In the genomic region with DNA sequence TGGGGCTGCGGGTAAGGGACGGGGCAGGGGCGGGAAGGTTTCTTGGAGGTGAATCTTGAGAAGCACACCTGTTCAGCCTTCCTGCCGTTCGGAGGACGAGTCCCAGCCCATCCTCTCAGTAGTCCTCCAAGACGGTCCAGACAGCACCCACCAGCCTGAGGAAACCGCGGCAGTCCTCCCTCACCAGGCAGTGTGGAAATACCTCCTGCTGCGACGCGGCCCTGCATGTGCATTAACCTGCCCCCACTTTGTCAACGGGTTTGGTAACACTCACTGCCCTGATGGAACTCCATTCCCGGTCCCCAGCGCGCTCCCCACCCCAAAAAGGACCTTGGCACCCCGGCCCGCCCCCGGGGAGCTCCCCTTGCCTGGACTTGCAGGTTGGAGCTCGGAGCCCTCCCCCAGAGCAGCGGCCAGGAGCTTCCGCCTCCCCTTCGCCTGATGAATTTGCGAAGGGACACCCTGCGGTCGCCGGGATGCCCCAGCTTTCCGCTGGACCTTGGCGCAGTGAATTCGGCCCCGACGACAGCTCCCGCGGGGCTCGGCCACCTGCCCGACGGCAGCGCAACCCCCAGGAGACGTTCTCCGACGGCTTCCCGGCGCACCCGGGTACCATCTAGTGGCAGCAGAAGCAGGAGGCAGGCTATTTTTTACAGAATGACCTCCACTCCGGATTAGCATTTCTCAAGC, we compare ENCODE assay signal across 8 cellular contexts. TPM values are rescaled to one million over a fixed set of nuclear protein-coding genes. Genes with fewer than 3 reads are reported as not detected.
DNase-seq lines count a peak whose midpoint lies in the region; ATAC-seq lines count a peak whose summit lies in the region.

No MANE protein-coding gene starts in this region.

- H3K4me1 ChIP-seq in iPS DF 6.9 (ENCODE audit: control insufficient read depth, insufficient read depth, low read length): 0 out of 2 replicates have a peak, but pooled peaks cover 2% of the 10 kb centered on the region

- no peak overlapping the region; the same call in 1 of the 2 replicates for H3K4me3 ChIP-seq in iPS DF 6.9 (ENCODE audit: low read length)

- no CpG with 5 or more reads among the region's 45 CpGs for WGBS in iPS DF 6.9 (ENCODE audit: insufficient coverage, insufficient read length)

- no peaks in the 10 kb centered on the region for H3K9me3 ChIP-seq in iPS DF 6.9 (ENCODE audit: control insufficient read depth, insufficient read depth, low read length)

- DNase-seq in C1 segment of cervical spinal cord (lab: John Stamatoyannopoulos, UW): peak in 9 of 14 donors; percentile 3 to 51 (median 23)
- peak; percentile 17 for DNase-seq in SK-N-DZ (ENCODE audit: low spot score)
- DNase-seq in activated naive CD8-positive, alpha-beta T cell treated with anti-CD3 and anti-CD28 coated beads, Interleukin-2, amount 50 U/mL, for 16 hours (ENCODE audit: low read depth, low spot score): peak; percentile 41
- peak; percentile 31 for DNase-seq in iPS DF 6.9 (ENCODE audit: low read depth, low spot score)
- DNase-seq in stimulated activated CD4-positive, alpha-beta T cell treated with anti-CD3 and anti-CD28 coated beads, Interleukin-1b, Interleukin-23, amount 100 ng/mL, for 4 hours (ENCODE audit: low read depth in 2 of 2): peak; percentile 52
- no peak for DNase-seq in NCI-H226

- no peaks in the 10 kb centered on the region for H3K27me3 ChIP-seq in iPS DF 6.9 (ENCODE audit: control insufficient read depth, insufficient read depth, low read length)

- ATAC-seq in GM21529 (IDR thresholded peaks at IDR 0.05; ENCODE audit: unreplicated experiment) (peak; percentile 77), GM21737 (IDR thresholded peaks at IDR 0.05; ENCODE audit: unreplicated experiment) (no peak)

- no peak overlapping the region for H3K27ac ChIP-seq in iPS DF 6.9 (ENCODE audit: low read length)

- no peaks in the 10 kb centered on the region for H3K36me3 ChIP-seq in iPS DF 6.9 (ENCODE audit: control insufficient read depth, insufficient read depth, low read length)

RNA-seq across cellular contexts. Expression of a gene that starts 31.5 kb away (rescaled TPM):
- 0.07 and 0.50 TPM in 2 replicates for polyA plus RNA-seq in SK-N-DZ (2014; cell fraction: cytosol; rRNA removed)
- polyA plus RNA-seq in SK-N-DZ (2014; cell fraction: nucleus; rRNA removed): 0.02 and 0.21 TPM in 2 replicates
